ENCODE assay signal across 18 cellular contexts in genomic region chr11:94739331-94739730, GRCh38. TPM values are rescaled to one million over a fixed set of nuclear protein-coding genes. Genes with fewer than 3 reads are reported as not detected.
DNase-seq lines count a peak whose midpoint lies in the region; ATAC-seq, FAIRE-seq and TF ChIP-seq lines count a peak whose summit lies in the region.
"Had no signal": no experiment of that assay in that cellular context is flagged by ENCODE, and none has a peak within 500 bp of the region (broad histone marks: within the 10 kb centered on the region; RNA-seq: fewer than 3 reads in every experiment).

No MANE protein-coding gene starts in this region.

- TF ChIP-seq RAD21 in H1 (IDR thresholded peaks at IDR 0.05 in 1 of 2, conservative IDR thresholded peaks at IDR 0.05 in 1 of 2; ENCODE audit: low read depth in 2 of 2, low read length in 2 of 2) = no peak

- H3K23ac ChIP-seq in H1 (ENCODE audit: insufficient read length) = no peak overlapping the region

- H3K27ac ChIP-seq in mammary epithelial cell (ENCODE audit: insufficient read depth, low read depth, low read length) = peak overlapping the region; percentile 62
- peak overlapping the region in 1 of 2 donors; percentile 38 for H3K27ac ChIP-seq in breast epithelium
- H3K27ac ChIP-seq in H1 (ENCODE audit: low read depth, low read length) = no peak overlapping the region
- peak overlapping the region; percentile 31 for H3K27ac ChIP-seq in mesodermal cell (ENCODE audit: low read depth, low read length, severe bottlenecking)
- H3K27ac ChIP-seq in CD4-positive, alpha-beta T cell (ENCODE audit: low read depth, low read length) = no peak overlapping the region
- H3K27ac ChIP-seq in heart right ventricle = no peak overlapping the region
- H3K27ac ChIP-seq: BLaER1 treated with 17β-estradiol and CSF1 and Interleukin-3, amounts not matched to agents 10 nM and 100 nM had no signal

- H3K79me2 ChIP-seq in mammary epithelial cell (ENCODE audit: insufficient read depth, low read length) (peaks cover 95% of the 10 kb centered on the region), H1 (ENCODE audit: control insufficient read depth in 1 of 2, insufficient read depth in 2 of 2, low read length in 2 of 2) (no peaks in the 10 kb centered on the region)

- 100% methylated on average over 1 of the region's 2 CpGs for WGBS in mammary epithelial cell (ENCODE audit: low coverage, missing lambda C conversion rate)
- WGBS in H1 (ENCODE audit: extremely low coverage in 1 of 2, insufficient coverage in 1 of 2, insufficient read length in 1 of 2, insufficient replicate concordance in 2 of 2, low coverage in 1 of 2, low lambda C conversion rate in 2 of 2, missing lambda C conversion rate in 1 of 2), 2 experiments = 64% methylated on average over 2 of the region's 2 CpGs; no CpG with 5 or more reads in 1 of the 2 experiments
- 27 to 31% methylated on average over 2 of the region's 2 CpGs for WGBS in mesodermal cell (ENCODE audit: insufficient coverage in 2 of 2), 2 experiments
- WGBS in heart right ventricle, 2 donors = 58 to 67% methylated on average over 2 of the region's 2 CpGs

- H3K18ac ChIP-seq in H1 (ENCODE audit: extremely low read depth, low read length) = no peak overlapping the region

- H3K56ac ChIP-seq in H1 (replicated peaks; ENCODE audit: insufficient read length, low read depth, low read length) = no peak overlapping the region

- H3K36me3 ChIP-seq in mammary epithelial cell (ENCODE audit: insufficient read depth, low read length) = peaks cover 15% of the 10 kb centered on the region
- no peaks in the 10 kb centered on the region for H3K36me3 ChIP-seq in breast epithelium
- H3K36me3 ChIP-seq in H1 (ENCODE audit: control insufficient read depth in 2 of 4, insufficient read depth in 4 of 4, low read length in 3 of 4) = no peaks in the 10 kb centered on the region
- no peaks in the 10 kb centered on the region for H3K36me3 ChIP-seq in mesodermal cell (ENCODE audit: control insufficient read depth, insufficient read depth, low read length)
- no peaks in the 10 kb centered on the region for H3K36me3 ChIP-seq in heart right ventricle
- H3K36me3 ChIP-seq: BLaER1 treated with 17β-estradiol and CSF1 and Interleukin-3, amounts not matched to agents 10 nM and 100 nM had no signal

- no peaks in the 10 kb centered on the region for H3K79me1 ChIP-seq in H1 (ENCODE audit: low read depth, low read length)

- no peak for TF ChIP-seq POLR2A in breast epithelium (IDR thresholded peaks at IDR 0.05)
- no peak for TF ChIP-seq POLR2A in H1 (IDR thresholded peaks at IDR 0.05; ENCODE audit: control extremely low read depth in 1 of 2, low read depth in 2 of 2, low read length in 2 of 2)

- H4K20me1 ChIP-seq in mammary epithelial cell (ENCODE audit: insufficient read depth, low read length) (no peaks in the 10 kb centered on the region), H1 (replicated peaks in 1 of 2; ENCODE audit: control insufficient read depth in 1 of 2, insufficient read depth in 2 of 2, low read length in 2 of 2) (no peaks in the 10 kb centered on the region)

- no peak overlapping the region for H3K4ac ChIP-seq in H1 (replicated peaks; ENCODE audit: insufficient read length, low read depth, low read length)

- H3K27me3 Mint-ChIP-seq in CD4-positive, alpha-beta T cell = peaks cover 34% of the 10 kb centered on the region

- no peak overlapping the region for H4K5ac ChIP-seq in H1 (ENCODE audit: insufficient read length, low read depth, low read length)

- H2BK120ac ChIP-seq in H1 (replicated peaks; ENCODE audit: low read depth, low read length) = no peak overlapping the region

- H3K4me3 Mint-ChIP-seq in CD4-positive, alpha-beta T cell = no peak overlapping the region

- no peak overlapping the region for H2AK5ac ChIP-seq in H1 (ENCODE audit: low read depth, low read length)

- no peak overlapping the region for H2BK5ac ChIP-seq in H1 (ENCODE audit: low read depth, low read length)

- no peak overlapping the region for H4K8ac ChIP-seq in H1 (ENCODE audit: extremely low read depth, insufficient read depth, low read length)

- H3K4me1 ChIP-seq in mammary epithelial cell (ENCODE audit: insufficient read depth, low read length) = peaks cover 57% of the 10 kb centered on the region
- no peaks in the 10 kb centered on the region for H3K4me1 ChIP-seq in breast epithelium
- H3K4me1 ChIP-seq in H1 (replicated peaks in 1 of 4; ENCODE audit: control insufficient read depth in 3 of 4, insufficient read depth in 4 of 4, low read length in 3 of 4) = peaks cover 7 to 25% (median 17%) of the 10 kb centered on the region in 4 experiments
- peaks cover 59% of the 10 kb centered on the region for H3K4me1 ChIP-seq in mesodermal cell (ENCODE audit: control insufficient read depth, insufficient read depth, low read length, poor library complexity, severe bottlenecking)
- H3K4me1 ChIP-seq in heart right ventricle = peaks cover 0 to 35% (median 15%) of the 10 kb centered on the region in 9 donors

- H3K9ac ChIP-seq in mammary epithelial cell (ENCODE audit: insufficient read depth, low read length) (no peak overlapping the region), H1 (replicated peaks in 1 of 4; ENCODE audit: extremely low read depth in 1 of 4, low read depth in 3 of 4, low read length in 3 of 4) (no peak overlapping the region)

- H3K23me2 ChIP-seq in H1 (ENCODE audit: low read depth, low read length) = peaks cover 6% of the 10 kb centered on the region

- intact Hi-C loops in mammary epithelial cell (cut with micrococcal nuclease) = loop anchor here (10.0 kb wide), 1 partner anchor 225 kb away; no protein-coding TSS in a partner anchor
- intact Hi-C loops in breast epithelium (cut with DNase I; ENCODE audit: low total_unique reads) = no loop called here
- intact Hi-C loops in CD4-positive, alpha-beta T cell (cut with DNase I, micrococcal nuclease) = no loop called here
- intact Hi-C loops in heart right ventricle (cut with DNase I) = loop anchor here in 5 of 10 donors (10.0 kb wide), 1 partner anchor 115 kb away; no protein-coding TSS in a partner anchor

- no peak overlapping the region for H3K14ac ChIP-seq in H1 (ENCODE audit: insufficient read length)

- no peak overlapping the region; the same call in 1 of the 2 replicates for H2BK15ac ChIP-seq in H1 (ENCODE audit: low read length)

- no peak overlapping the region for H3K4me3 ChIP-seq in mammary epithelial cell (replicated peaks in 1 of 3; ENCODE audit: insufficient read depth in 1 of 3, low read depth in 2 of 3, low read length in 3 of 3)
- no peak overlapping the region for H3K4me3 ChIP-seq in breast epithelium
- no peak overlapping the region for H3K4me3 ChIP-seq in H1 (ENCODE audit: extremely low read depth in 1 of 4, insufficient read depth in 2 of 4, low read depth in 3 of 4, low read length in 4 of 4)
- no peak overlapping the region for H3K4me3 ChIP-seq in mesodermal cell (ENCODE audit: extremely low read depth, insufficient read depth, low read length, poor library complexity, severe bottlenecking)
- H3K4me3 ChIP-seq in heart right ventricle = no peak overlapping the region

- no peak for DNase-seq in mammary epithelial cell
- no peak for DNase-seq in breast epithelium (ENCODE audit: low spot score in 2 of 2)
- DNase-seq in H1 (ENCODE audit: low read depth in 1 of 2, low spot score in 2 of 2) = no peak
- DNase-seq in islet precursor cell = no peak
- DNase-seq in CD4-positive, alpha-beta T cell = no peak
- no peak for DNase-seq in T-helper 2 cell
- no peak for DNase-seq in heart right ventricle
- DNase-seq: GF-D8, NCI-H1048, NCI-H1694 treated with DMSO at 0.1 percent for 48 hours, NCI-H446 treated with DMSO at 0.1 percent for 48 hours, SHP77, SK-N-SH had no signal

- H2BK12ac ChIP-seq in H1 (ENCODE audit: low read depth, low read length) = peak overlapping the region; percentile 19; the same call in 1 of the 2 replicates

- H3K27me3 ChIP-seq in mammary epithelial cell (ENCODE audit: insufficient read depth, low read length) = no peaks in the 10 kb centered on the region
- no peaks in the 10 kb centered on the region for H3K27me3 ChIP-seq in breast epithelium
- peaks cover 0 to 31% (median 19%) of the 10 kb centered on the region in 4 experiments; a peak in 6 of 7 replicates for H3K27me3 ChIP-seq in H1 (replicated peaks in 1 of 4; ENCODE audit: control insufficient read depth in 3 of 4, extremely low read depth in 1 of 4, insufficient read depth in 3 of 4, low read length in 3 of 4)
- H3K27me3 ChIP-seq in CD4-positive, alpha-beta T cell (ENCODE audit: control insufficient read depth, insufficient read depth, low read length) = peaks cover 61% of the 10 kb centered on the region
- peaks cover 0 to 26% (median 0%) of the 10 kb centered on the region in 7 donors for H3K27me3 ChIP-seq in heart right ventricle

- CTCF ChIA-PET in mammary epithelial cell (lab: Charles Lee; ENCODE audit: low non-redundant PET) (interaction anchor here (0.8 kb wide), 1 partner anchor 117 kb away, joined by 5 read pairs; no protein-coding TSS in a partner anchor), H1 (lab: Charles Lee; ENCODE audit: partially characterized antibody) (interaction anchor here (0.7 to 3.3 kb wide), 7 partner anchors 10 to 159 kb away, joined by 3 to 10 read pairs (median 3); no protein-coding TSS in a partner anchor)
- CTCF ChIA-PET in CD4-positive, alpha-beta T cell (lab: Charles Lee) = no interaction called here

- POLR2A ChIA-PET in H1 (lab: Charles Lee; ENCODE audit: partially characterized antibody) = interaction anchor here (1.0 to 3.4 kb wide), 3 partner anchors 16 to 83 kb away, joined by 3 to 18 read pairs (median 3); no protein-coding TSS in a partner anchor
- POLR2A ChIA-PET in CD4-positive, alpha-beta T cell (lab: Charles Lee) = no interaction called here

- no peak overlapping the region for H3K27ac Mint-ChIP-seq in CD4-positive, alpha-beta T cell

- dilution Hi-C loops in mammary epithelial cell (cut with HindIII; ENCODE audit: low sequenced_read_pairs) = no loop called here

- BruUV-seq in mammary epithelial cell (replicated peaks; lab: Mats Ljungman, UMichigan) = no TSS peak

- H4K91ac ChIP-seq in H1 (replicated peaks; ENCODE audit: insufficient read length, low read length) = no peak overlapping the region

- H3K4me2 ChIP-seq in mammary epithelial cell (ENCODE audit: insufficient read depth, low read depth, low read length) (no peak overlapping the region), H1 (ENCODE audit: insufficient read depth in 1 of 2, low read depth in 2 of 2, low read length in 2 of 2) (no peak overlapping the region; a peak in 1 of 4 replicates)

- TF ChIP-seq CTCF in mammary epithelial cell (conservative IDR thresholded peaks at IDR 0.05 in 1 of 2, IDR thresholded peaks at IDR 0.05 in 1 of 2; ENCODE audit: extremely low read depth in 1 of 2, insufficient read depth in 1 of 2, low read depth in 1 of 2, low read length in 2 of 2) (no peak), breast epithelium (IDR thresholded peaks at IDR 0.05) (no peak), H1 (IDR thresholded peaks at IDR 0.05; ENCODE audit: control extremely low read depth in 1 of 3, insufficient read depth in 1 of 3, low read depth in 1 of 3, low read length in 3 of 3) (no peak), heart right ventricle (IDR thresholded peaks at IDR 0.05) (no peak)
- TF ChIP-seq CTCF in CD4-positive, alpha-beta T cell (IDR thresholded peaks at IDR 0.05) = no peak

- TF ChIP-seq EP300 in H1 (IDR thresholded peaks at IDR 0.05; ENCODE audit: borderline replicate concordance in 1 of 2, low read depth in 2 of 2, low read length in 2 of 2) = no peak

- H3K9me3 ChIP-seq in mammary epithelial cell (replicated peaks; ENCODE audit: insufficient read depth, low read length) (no peaks in the 10 kb centered on the region), breast epithelium (no peaks in the 10 kb centered on the region), H1 (ENCODE audit: insufficient read depth in 2 of 2, low read depth in 1 of 2, low read length in 1 of 2) (no peaks in the 10 kb centered on the region), mesodermal cell (ENCODE audit: control insufficient read depth, low read length) (no peaks in the 10 kb centered on the region), heart right ventricle (no peaks in the 10 kb centered on the region)
- no peaks in the 10 kb centered on the region for H3K9me3 ChIP-seq in CD4-positive, alpha-beta T cell (ENCODE audit: control insufficient read depth, low read length)
- H3K9me3 ChIP-seq: A549; BLaER1 treated with 17β-estradiol and CSF1 and Interleukin-3, amounts not matched to agents 10 nM and 100 nM; SK-N-SH had no signal

- in situ Hi-C loops in mammary epithelial cell (cut with MboI; ENCODE audit: low sequenced_read_pairs in 2 of 2) = no loop called here

- H3K9me3 Mint-ChIP-seq in CD4-positive, alpha-beta T cell = no peaks in the 10 kb centered on the region

- ATAC-seq in CD4-positive, alpha-beta T cell (ENCODE audit: poor library complexity) = no peak
- ATAC-seq in heart right ventricle = no peak
- ATAC-seq: A549 had no signal

- H2BK20ac ChIP-seq in H1 (ENCODE audit: low read length) = no peak overlapping the region

- H3K36me3 Mint-ChIP-seq in CD4-positive, alpha-beta T cell (ENCODE audit: low read depth) = no peaks in the 10 kb centered on the region

- H2AFZ ChIP-seq in mammary epithelial cell (ENCODE audit: low read depth, low read length) (no peak overlapping the region), H1 (ENCODE audit: low read length) (no peak overlapping the region)

- peaks cover 11% of the 10 kb centered on the region for H3K4me1 Mint-ChIP-seq in CD4-positive, alpha-beta T cell (ENCODE audit: low read depth)

- no peak for FAIRE-seq in H1 (lab: Jason Lieb, UNC)
- FAIRE-seq: A549, GM12891, GM18507 had no signal

RNA-seq across cellular contexts. Expression of gene AMOTL1, which starts 28.8 kb away (rescaled TPM):
- total RNA-seq in mammary epithelial cell (100 to 1,000 TPM; 181 to 201 TPM), breast epithelium (10 to 100 TPM; 35.5 to 41.4 (median 39.0) TPM), heart right ventricle (100 to 1,000 TPM in 2 of 10 donors, 10 to 100 TPM in 8; 30.5 to 115 (median 77.1) TPM)
- polyA plus RNA-seq in mammary epithelial cell (87.4 TPM), H1 (2011; rRNA removed) (8.2 and 9.0 TPM in 2 replicates), heart right ventricle (1 to 10 TPM; 3.1 to 8.3 TPM)
- 304 TPM for polyA minus RNA-seq in mammary epithelial cell
- total RNA-seq in H1 (2021; fragmentation: NEBNext Ultra II Directional; extraction: Animal tissue kit (Norgen Biotek cat#: 25700)) = 27.6 and 31.6 TPM in 2 replicates
- polyA plus RNA-seq in H1 (2011; cell fraction: cytosol; rRNA removed) = 8.4 TPM
- 14.7 TPM for polyA plus RNA-seq in H1 (2011; cell fraction: nucleus; rRNA removed)
- polyA plus RNA-seq in H1 (2012, experiment 1 of 2) = 9.5 to 14.6 TPM (median 12.7 TPM) in 4 replicates
- polyA plus RNA-seq in H1 (2012, experiment 2 of 2) = 2.1 TPM
- polyA plus RNA-seq in H1 (2013, experiment 1 of 2) = 15.3 TPM
- 14.1 TPM for polyA plus RNA-seq in H1 (2013, experiment 2 of 2)
- 27.2 and 28.2 TPM in 2 replicates for polyA minus RNA-seq in H1 (2011; rRNA and poly(A)+ RNA removed)
- polyA minus RNA-seq in H1 (2011; cell fraction: cytosol; rRNA and poly(A)+ RNA removed) = 15.4 TPM
- polyA minus RNA-seq in H1 (2011; cell fraction: nucleus; rRNA and poly(A)+ RNA removed) = 28.6 TPM
- 69.7 TPM for polyA plus RNA-seq in mesodermal cell (2013, experiment 1 of 2)
- 60.8 TPM for polyA plus RNA-seq in mesodermal cell (2013, experiment 2 of 2)
- total RNA-seq in CD4-positive, alpha-beta T cell = under 1 TPM in 1 of 2 experiments, not detected in 1; 0.08 TPM

Comparison
In these comparisons a context has a peak if more than half of its experiments do, and no peak if none do; other contexts are left out.
1. H3K27ac ChIP-seq: peak in mammary epithelial cell (single experiment) and mesodermal cell (single experiment); none in H1 (single experiment), CD4-positive, alpha-beta T cell (single experiment) and heart right ventricle (0 of 10).
2. RNA of gene AMOTL1, which starts 28.8 kb away (total RNA-seq): 181 to 201 TPM in mammary epithelial cell, 30.5 to 115 TPM in heart right ventricle, 35.5 to 41.4 TPM in breast epithelium and 27.6 to 31.6 TPM in H1; 0.08 TPM in CD4-positive, alpha-beta T cell; every median in the first group is over 10 times any median in the second.